Comparison of ENCODE assay signal across 17 cellular contexts in genomic region chr17:4154201-4154600, GRCh38. TPM values are rescaled to one million over a fixed set of nuclear protein-coding genes. Genes with fewer than 3 reads are reported as not detected.
A peak's percentile ranks its signal among the peaks of the same experiment; 100 is the strongest.
DNase-seq lines count a peak whose midpoint lies in the region; ATAC-seq, FAIRE-seq and TF ChIP-seq lines count a peak whose summit lies in the region.
"Had no signal": no experiment of that assay in that cellular context is flagged by ENCODE, and none has a peak within 500 bp of the region (broad histone marks: within the 10 kb centered on the region; RNA-seq: fewer than 3 reads in every experiment).

No MANE protein-coding gene starts in this region.

- DNase-seq in EH (ENCODE audit: low read depth) (peak; percentile 48), ELR (ENCODE audit: low read depth) (peak; percentile 55), bronchial epithelial cell (ENCODE audit: low read depth) (peak; percentile 49), keratinocyte (ENCODE audit: low read depth, low spot score) (no peak), GM13977 (ENCODE audit: low spot score) (no peak), HuH-7.5 (ENCODE audit: low spot score) (no peak), SIG-M5 treated with dmso at 0.1 percent for 504 hours (lab: John Stamatoyannopoulos, UW; ENCODE audit: unreplicated experiment) (no peak)
- DNase-seq: Calu3; CD8-positive, alpha-beta T cell; DMS79 treated with DMSO at 0.1 percent for 48 hours; GDM1; GM23248 had no signal

- no peaks in the 10 kb centered on the region for H4K20me1 ChIP-seq in keratinocyte (ENCODE audit: control insufficient read depth, extremely low read depth, insufficient read depth, low read length)

- H3K9me1 ChIP-seq in keratinocyte (ENCODE audit: control insufficient read depth, extremely low read depth, insufficient read depth, low read length): no peaks in the 10 kb centered on the region

- FAIRE-seq in bronchial epithelial cell (lab: Jason Lieb, UNC) (peak; percentile 43), keratinocyte (lab: Jason Lieb, UNC) (peak; percentile 5)
- FAIRE-seq: GM12892, GM19239 had no signal

- H3K27me3 ChIP-seq in bronchial epithelial cell (ENCODE audit: control insufficient read depth, insufficient read depth, low read length) (no peaks in the 10 kb centered on the region), keratinocyte (ENCODE audit: control insufficient read depth, extremely low read depth, insufficient read depth, low read length) (no peaks in the 10 kb centered on the region)
- H3K27me3 ChIP-seq: BLaER1 treated with 17β-estradiol and CSF1 and Interleukin-3, amounts not matched to agents 10 nM and 100 nM had no signal

- H3K4me1 ChIP-seq in keratinocyte (ENCODE audit: control insufficient read depth, extremely low read depth, insufficient read depth, low read length): peaks cover 4% of the 10 kb centered on the region
- H3K4me1 ChIP-seq: HAP-1 had no signal

- H3K79me2 ChIP-seq in keratinocyte (ENCODE audit: control insufficient read depth, insufficient read depth, low read length): no peaks in the 10 kb centered on the region

- no peaks in the 10 kb centered on the region for H3K9me3 ChIP-seq in keratinocyte (ENCODE audit: control insufficient read depth, low read depth, low read length)
- H3K9me3 ChIP-seq: BLaER1 treated with 17β-estradiol and CSF1 and Interleukin-3, amounts not matched to agents 10 nM and 100 nM; HAP-1 had no signal

- no peak for ATAC-seq in GM18861 (IDR thresholded peaks at IDR 0.05; ENCODE audit: unreplicated experiment)
- ATAC-seq: CD8-positive, alpha-beta T cell had no signal

- H3K36me3 ChIP-seq in bronchial epithelial cell (ENCODE audit: control insufficient read depth, insufficient read depth, low read length) (no peaks in the 10 kb centered on the region), keratinocyte (ENCODE audit: control insufficient read depth in 2 of 2, extremely low read depth in 1 of 2, insufficient read depth in 2 of 2, low read length in 2 of 2) (peaks cover 0 to 11% of the 10 kb centered on the region in 2 experiments)
- H3K36me3 ChIP-seq: HAP-1 had no signal

- no peak overlapping the region for H3K27ac ChIP-seq in keratinocyte (ENCODE audit: control insufficient read depth, insufficient read depth, low read length)
- H3K27ac ChIP-seq: BLaER1 treated with 17β-estradiol and CSF1 and Interleukin-3, amounts not matched to agents 10 nM and 100 nM; GM23248 had no signal

- H2AFZ ChIP-seq in keratinocyte (ENCODE audit: control insufficient read depth, low read length): no peak overlapping the region
- H2AFZ ChIP-seq: GM23248 had no signal

- dilution Hi-C loops in keratinocyte (cut with MboI; ENCODE audit: extremely low pct_ligation_motif_present, low sequenced_read_pairs): no loop called here

- no peak overlapping the region for H3K4me2 ChIP-seq in keratinocyte (ENCODE audit: control insufficient read depth, extremely low read depth, insufficient read depth, low read depth, low read length)

- TF ChIP-seq CTCF in bronchial epithelial cell (IDR thresholded peaks at IDR 0.05; ENCODE audit: insufficient read depth, low read length, severe bottlenecking) (no peak), keratinocyte (optimal IDR thresholded peaks at IDR 0.05 in 1 of 3, IDR thresholded peaks at IDR 0.05 in 1 of 3, conservative IDR thresholded peaks at IDR 0.05 in 1 of 3; ENCODE audit: extremely low read depth in 1 of 3, insufficient read depth in 2 of 3, low read length in 3 of 3) (no peak), GM13977 (IDR thresholded peaks at IDR 0.05; ENCODE audit: extremely low read depth, insufficient read depth, missing control alignments) (no peak)

- in situ Hi-C loops in GM13977 (cut with MboI; ENCODE audit: low pct_unique_long_range_greater_than_20kb, low sequenced_read_pairs, unreplicated experiment): no loop called here

- no peak overlapping the region for H3K4me3 ChIP-seq in bronchial epithelial cell (ENCODE audit: low read depth, low read length)
- H3K4me3 ChIP-seq in keratinocyte (ENCODE audit: control insufficient read depth in 2 of 3, extremely low read depth in 1 of 3, insufficient read depth in 2 of 3, low read depth in 1 of 3, low read length in 3 of 3): no peak overlapping the region
- H3K4me3 ChIP-seq: BLaER1 treated with 17β-estradiol and CSF1 and Interleukin-3, amounts not matched to agents 10 nM and 100 nM; GM23248; HAP-1 had no signal

- no peak overlapping the region for H3K9ac ChIP-seq in keratinocyte (ENCODE audit: control insufficient read depth, extremely low read depth, insufficient read depth, low read length)
- H3K9ac ChIP-seq: GM23248 had no signal

RNA-seq across cellular contexts. Expression of gene CYB5D2, which starts 11.2 kb away (rescaled TPM):
- total RNA-seq in bronchial epithelial cell: 12.9 and 13.3 TPM in 2 replicates
- polyA plus RNA-seq in keratinocyte: 7.6 to 15.4 TPM (median 10.9 TPM) in 3 replicates
- 8.2 TPM for polyA plus RNA-seq in keratinocyte (2011; ENCODE audit: low read depth)
- polyA plus RNA-seq in keratinocyte (2011; cell fraction: cytosol; rRNA removed): 7.8 and 17.1 TPM in 2 replicates
- polyA plus RNA-seq in keratinocyte (2011; cell fraction: nucleus; rRNA removed): 9.2 and 14.4 TPM in 2 replicates
- polyA plus RNA-seq in keratinocyte (2012; ENCODE audit: low replicate concordance): 6.9 and 8.3 TPM in 2 replicates
- polyA minus RNA-seq in keratinocyte: 6.5 to 16.7 TPM (median 7.8 TPM) in 3 replicates
- 13.0 TPM for polyA minus RNA-seq in keratinocyte (2011; cell fraction: cytosol; rRNA and poly(A)+ RNA removed)
- polyA minus RNA-seq in keratinocyte (2011; cell fraction: nucleus; rRNA and poly(A)+ RNA removed): 5.1 and 7.2 TPM in 2 replicates

RNA-seq across cellular contexts. Expression of gene ZZEF1, which starts 11.4 kb away (rescaled TPM):
- 17.1 and 19.7 TPM in 2 replicates for total RNA-seq in bronchial epithelial cell
- 9.5 to 11.4 TPM (median 10.6 TPM) in 3 replicates for polyA plus RNA-seq in keratinocyte
- polyA plus RNA-seq in keratinocyte (2011; ENCODE audit: low read depth): 17.4 TPM
- 5.8 and 6.9 TPM in 2 replicates for polyA plus RNA-seq in keratinocyte (2011; cell fraction: cytosol; rRNA removed)
- polyA plus RNA-seq in keratinocyte (2011; cell fraction: nucleus; rRNA removed): 41.7 and 44.1 TPM in 2 replicates
- 9.4 and 11.0 TPM in 2 replicates for polyA plus RNA-seq in keratinocyte (2012; ENCODE audit: low replicate concordance)
- 55.1 to 60.8 TPM (median 55.7 TPM) in 3 replicates for polyA minus RNA-seq in keratinocyte
- 21.9 TPM for polyA minus RNA-seq in keratinocyte (2011; cell fraction: cytosol; rRNA and poly(A)+ RNA removed)
- 78.4 and 112 TPM in 2 replicates for polyA minus RNA-seq in keratinocyte (2011; cell fraction: nucleus; rRNA and poly(A)+ RNA removed)

Comparison
In these comparisons a context has a peak if more than half of its experiments do, and no peak if none do; other contexts are left out.
1. DNase-seq: peak in EH (single experiment), ELR (single experiment) and bronchial epithelial cell (single experiment); none in keratinocyte (single experiment), GM13977 (single experiment), HuH-7.5 (single experiment) and SIG-M5 treated with dmso at 0.1 percent for 504 hours (single experiment).